ENCODE assay signal across 1 cellular context in the genomic region with DNA sequence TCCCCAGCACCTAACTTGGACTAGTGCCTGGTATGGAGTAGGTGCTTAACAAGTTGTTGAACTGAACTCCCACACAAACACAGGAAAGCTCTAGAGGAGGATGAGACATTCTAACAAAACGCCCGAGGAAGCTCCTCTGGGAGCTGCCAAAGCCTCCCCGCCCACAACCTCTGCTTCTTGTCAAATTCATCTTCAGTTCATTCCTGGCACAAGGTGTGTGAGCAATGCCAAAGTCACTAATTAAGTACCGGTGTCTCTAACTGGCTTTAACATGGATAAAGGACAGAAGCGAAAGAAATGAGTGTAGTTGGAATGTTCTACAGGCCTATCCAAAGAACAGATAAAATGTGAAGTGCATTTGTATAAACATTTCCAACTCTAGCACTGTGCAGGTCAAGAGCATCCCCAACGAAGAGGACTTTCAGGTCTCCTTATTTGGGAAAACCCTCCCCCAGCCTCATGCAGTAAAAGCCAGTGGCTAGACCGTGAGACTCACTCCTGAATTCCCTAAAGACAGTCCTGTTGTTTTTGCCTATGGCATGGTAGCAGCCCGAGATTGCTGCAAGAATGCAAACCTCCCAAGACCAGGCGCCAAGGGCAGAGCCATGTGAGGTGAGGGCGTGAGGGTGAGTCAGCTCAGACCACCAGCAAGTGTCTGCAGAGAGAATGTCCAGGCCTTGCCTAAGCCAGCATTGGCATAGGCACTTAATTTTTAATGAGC.
TF ChIP-seq lines count a peak whose summit lies in the region.

No MANE protein-coding gene starts in this region.

TF ChIP-seq in K562, 482 proteins besides CTCF, POLR2A, EP300 and RAD21 (continued from another document):
- TF ChIP-seq, protein P1, sequence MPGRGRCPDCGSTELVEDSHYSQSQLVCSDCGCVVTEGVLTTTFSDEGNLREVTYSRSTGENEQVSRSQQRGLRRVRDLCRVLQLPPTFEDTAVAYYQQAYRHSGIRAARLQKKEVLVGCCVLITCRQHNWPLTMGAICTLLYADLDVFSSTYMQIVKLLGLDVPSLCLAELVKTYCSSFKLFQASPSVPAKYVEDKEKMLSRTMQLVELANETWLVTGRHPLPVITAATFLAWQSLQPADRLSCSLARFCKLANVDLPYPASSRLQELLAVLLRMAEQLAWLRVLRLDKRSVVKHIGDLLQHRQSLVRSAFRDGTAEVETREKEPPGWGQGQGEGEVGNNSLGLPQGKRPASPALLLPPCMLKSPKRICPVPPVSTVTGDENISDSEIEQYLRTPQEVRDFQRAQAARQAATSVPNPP (IDR thresholded peaks at IDR 0.05; ENCODE audit: borderline replicate concordance, insufficient read depth, insufficient read length): no peak
- no peak for TF ChIP-seq CREB3 (tag; conservative IDR thresholded peaks at IDR 0.05; ENCODE audit: low read depth)
- no peak for TF ChIP-seq ZNF57 (CRISPR knock-in tag; IDR thresholded peaks at IDR 0.05)
- TF ChIP-seq STAT5A (IDR thresholded peaks at IDR 0.05; ENCODE audit: borderline replicate concordance, low read length): no peak
- no peak for TF ChIP-seq ZNF239 (CRISPR knock-in tag; IDR thresholded peaks at IDR 0.05)
- TF ChIP-seq, protein P2, sequence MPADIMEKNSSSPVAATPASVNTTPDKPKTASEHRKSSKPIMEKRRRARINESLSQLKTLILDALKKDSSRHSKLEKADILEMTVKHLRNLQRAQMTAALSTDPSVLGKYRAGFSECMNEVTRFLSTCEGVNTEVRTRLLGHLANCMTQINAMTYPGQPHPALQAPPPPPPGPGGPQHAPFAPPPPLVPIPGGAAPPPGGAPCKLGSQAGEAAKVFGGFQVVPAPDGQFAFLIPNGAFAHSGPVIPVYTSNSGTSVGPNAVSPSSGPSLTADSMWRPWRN (IDR thresholded peaks at IDR 0.05; ENCODE audit: low read depth): no peak
- no peak for TF ChIP-seq ZNF431 (CRISPR knock-in tag; IDR thresholded peaks at IDR 0.05)
- TF ChIP-seq CXXC5 (CRISPR knock-in tag; IDR thresholded peaks at IDR 0.05): no peak
